In the genomic region with DNA sequence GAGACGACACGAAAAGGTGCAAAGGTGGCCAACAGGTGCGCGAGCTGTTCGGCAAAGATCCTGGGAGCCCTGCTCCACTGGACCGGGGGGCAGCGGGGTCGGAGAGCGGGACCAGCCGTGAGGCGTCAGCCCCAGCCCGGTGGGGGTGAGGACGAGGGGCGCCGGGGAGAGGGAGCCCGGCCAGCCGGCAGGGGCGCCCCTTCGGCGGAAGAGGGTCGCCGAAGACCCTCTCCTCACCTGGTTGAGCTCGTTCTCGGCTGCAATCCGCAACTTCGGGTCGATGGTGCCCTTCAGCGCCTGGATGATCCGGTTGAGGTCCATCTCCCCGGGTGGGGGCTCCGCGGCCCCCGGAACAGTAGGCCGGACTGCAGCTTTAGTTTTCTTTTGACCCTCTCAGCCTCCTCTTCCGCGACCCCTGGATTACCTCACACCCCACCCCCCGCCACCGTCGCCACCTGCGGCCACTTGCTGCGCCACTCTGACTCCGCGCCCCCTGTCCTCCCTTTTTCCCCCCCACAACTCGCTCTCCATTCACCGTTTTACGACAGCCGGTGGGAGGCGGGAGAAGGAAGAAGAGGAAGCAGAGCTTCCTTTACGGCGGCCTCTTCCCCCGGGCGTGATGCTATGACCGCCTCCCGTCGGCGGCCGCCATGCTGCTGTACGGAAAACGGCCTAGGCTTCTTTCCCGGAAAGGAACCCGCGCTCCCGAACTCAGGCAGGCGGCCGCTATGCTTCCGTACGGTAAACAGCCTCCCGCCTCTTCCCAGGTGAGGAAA, we compare ENCODE assay signal across 8 cellular contexts. TPM values are rescaled to one million over a fixed set of nuclear protein-coding genes. Genes with fewer than 3 reads are reported as not detected.
DNase-seq lines count a peak whose midpoint lies in the region; ATAC-seq and TF ChIP-seq lines count a peak whose summit lies in the region.

A gene (minus strand): TSS at position 543 of the 776 bp plus-strand sequence. CDS start 222 bp downstream, at position 321.

- H3K4me1 ChIP-seq in CD4-positive, alpha-beta memory T cell (ENCODE audit: insufficient read depth, low read length): peaks cover 35% of the 10 kb centered on the region
- H3K4me1 ChIP-seq in right lobe of liver: peaks cover 0 to 12% (median 2%) of the 10 kb centered on the region in 4 donors

- peaks cover 4 to 17% of the 10 kb centered on the region in 2 donors for H3K36me3 Mint-ChIP-seq in CD4-positive, alpha-beta memory T cell
- peaks cover 1% of the 10 kb centered on the region for H3K36me3 Mint-ChIP-seq in activated CD4-positive, alpha-beta memory T cell treated with anti-CD3 and anti-CD28 coated beads for 36 hours

- no peaks in the 10 kb centered on the region for H3K9me3 Mint-ChIP-seq in CD4-positive, alpha-beta memory T cell
- H3K9me3 Mint-ChIP-seq in activated CD4-positive, alpha-beta memory T cell treated with anti-CD3 and anti-CD28 coated beads for 36 hours: no peaks in the 10 kb centered on the region

- peak; percentile 7 for TF ChIP-seq POLR2A in right lobe of liver (IDR thresholded peaks at IDR 0.05)

- peak within 1 kb of the TSS; percentile 88 to 97 (median 95) for H3K27ac Mint-ChIP-seq in CD4-positive, alpha-beta memory T cell
- H3K27ac Mint-ChIP-seq in activated CD4-positive, alpha-beta memory T cell treated with anti-CD3 and anti-CD28 coated beads for 36 hours: peak within 1 kb of the TSS; percentile 84

- H3K27me3 ChIP-seq in CD4-positive, alpha-beta memory T cell (ENCODE audit: insufficient read depth, low read length): no peaks in the 10 kb centered on the region
- no peaks in the 10 kb centered on the region for H3K27me3 ChIP-seq in dorsolateral prefrontal cortex
- H3K27me3 ChIP-seq in right lobe of liver: no peaks in the 10 kb centered on the region

- WGBS in right lobe of liver (ENCODE audit: insufficient coverage, low coverage, low lambda C conversion rate, missing lambda C conversion rate): 0% methylated on average over 27 of the region's 68 CpGs

- intact Hi-C loops in CD4-positive, alpha-beta memory T cell (cut with micrococcal nuclease): loop anchor here (1.0 to 10.0 kb wide), 5 partner anchors 59 to 1979 kb away; a partner anchor contains a TSS
- intact Hi-C loops in activated CD4-positive, alpha-beta memory T cell treated with anti-CD3 and anti-CD28 coated beads for 36 hours (cut with micrococcal nuclease): loop anchor here (1.0 to 10.0 kb wide), 4 partner anchors 59 to 1313 kb away; a partner anchor contains a TSS
- intact Hi-C loops in dorsolateral prefrontal cortex (cut with DNase I) (loop anchor here (1.0 kb wide), 2 partner anchors 59 to 60 kb away; a partner anchor contains a TSS), right lobe of liver (cut with DNase I) (no loop called here)

- no peaks in the 10 kb centered on the region for H3K36me3 ChIP-seq in CD4-positive, alpha-beta memory T cell (ENCODE audit: insufficient read depth, low read length)
- H3K36me3 ChIP-seq in right lobe of liver: no peaks in the 10 kb centered on the region

- CTCF ChIA-PET in CD4-positive, alpha-beta memory T cell (lab: Charles Lee; ENCODE audit: partially characterized antibody): interaction anchor here (0.7 to 2.4 kb wide), 11 partner anchors 11 to 1985 kb away, joined by 3 to 12 read pairs (median 4); a partner anchor contains a TSS
- CTCF ChIA-PET in activated CD4-positive, alpha-beta memory T cell treated with anti-CD3 and anti-CD28 coated beads for 36 hours (lab: Charles Lee): interaction anchor here (0.7 to 2.5 kb wide), 13 partner anchors 10 to 336 kb away, joined by 3 to 11 read pairs (median 4); a partner anchor contains a TSS

- peak; percentile 79 to 87 (median 81) for DNase-seq in CD4-positive, alpha-beta memory T cell
- DNase-seq in NCI-H82 (lab: John Stamatoyannopoulos, UW) (peak; percentile 97), dorsolateral prefrontal cortex (peak; percentile 82 to 94 (median 92)), right lobe of liver (peak; percentile 93 to 96 (median 96))
- peak; percentile 90 for DNase-seq in activated CD4-positive, alpha-beta memory T cell treated with anti-CD3 and anti-CD28 coated beads for 36 hours
- DNase-seq in stimulated activated CD4-positive, alpha-beta T cell treated with anti-CD3 and anti-CD28 coated beads, Interleukin-4, amount 100 ng/mL, for 48 hours (ENCODE audit: low read depth in 2 of 2): peak; percentile 73 to 85

- H3K4me3 ChIP-seq in CD4-positive, alpha-beta memory T cell (ENCODE audit: low read length in 2 of 2): peak within 1 kb of the TSS; percentile 86 to 99
- H3K4me3 ChIP-seq in dorsolateral prefrontal cortex (peak within 1 kb of the TSS; percentile 37 to 100 (median 95)), right lobe of liver (peak within 1 kb of the TSS; percentile 89 to 98 (median 94))

- ATAC-seq in GM19438 (IDR thresholded peaks at IDR 0.05; ENCODE audit: low read depth, unreplicated experiment): peak; percentile 70
- peak; percentile 52 for ATAC-seq in HG03575 (IDR thresholded peaks at IDR 0.05; ENCODE audit: extremely low read depth, insufficient number of reproducible peaks, low FRiP score, unreplicated experiment)
- ATAC-seq in right lobe of liver: peak; percentile 97 to 99 (median 98)

- POLR2A ChIA-PET in CD4-positive, alpha-beta memory T cell (lab: Charles Lee; ENCODE audit: partially characterized antibody): interaction anchor here (0.8 to 5.0 kb wide), 5 partner anchors 12 to 1314 kb away, joined by 3 to 43 read pairs (median 3); a partner anchor contains a TSS
- POLR2A ChIA-PET in activated CD4-positive, alpha-beta memory T cell treated with anti-CD3 and anti-CD28 coated beads for 36 hours (lab: Charles Lee): interaction anchor here (0.7 to 1.2 kb wide), 4 partner anchors 10 to 71 kb away, joined by 3 to 6 read pairs (median 4); a partner anchor contains a TSS

- no peaks in the 10 kb centered on the region for H3K9me3 ChIP-seq in CD4-positive, alpha-beta memory T cell (ENCODE audit: control insufficient read depth in 1 of 2, low read length in 2 of 2)
- no peaks in the 10 kb centered on the region for H3K9me3 ChIP-seq in right lobe of liver

- peaks cover 29 to 49% (median 39%) of the 10 kb centered on the region in 4 donors for H3K4me1 Mint-ChIP-seq in CD4-positive, alpha-beta memory T cell
- H3K4me1 Mint-ChIP-seq in activated CD4-positive, alpha-beta memory T cell treated with anti-CD3 and anti-CD28 coated beads for 36 hours (ENCODE audit: low read depth): peaks cover 32% of the 10 kb centered on the region

- TF ChIP-seq CTCF in dorsolateral prefrontal cortex (IDR thresholded peaks at IDR 0.05 in 54 of 56, conservative IDR thresholded peaks at IDR 0.05 in 2 of 56; ENCODE audit: low read depth in 1 of 56, partially characterized antibody in 56 of 56) (peak in 28 of 56 donors; percentile 4 to 54 (median 24)), right lobe of liver (IDR thresholded peaks at IDR 0.05) (peak in 1 of 4 donors; percentile 4)

- H3K27ac ChIP-seq in CD4-positive, alpha-beta memory T cell (ENCODE audit: low read depth, low read length): peak within 1 kb of the TSS; percentile 63
- H3K27ac ChIP-seq in dorsolateral prefrontal cortex: peak within 1 kb of the TSS in 56 of 59 donors; percentile 19 to 92 (median 74)
- peak within 1 kb of the TSS; percentile 66 to 78 (median 71) for H3K27ac ChIP-seq in right lobe of liver

- H3K4me3 Mint-ChIP-seq in CD4-positive, alpha-beta memory T cell: peak within 1 kb of the TSS; percentile 96 to 98 (median 98)
- peak within 1 kb of the TSS; percentile 88 for H3K4me3 Mint-ChIP-seq in activated CD4-positive, alpha-beta memory T cell treated with anti-CD3 and anti-CD28 coated beads for 36 hours

- H3K27me3 Mint-ChIP-seq in CD4-positive, alpha-beta memory T cell: no peaks in the 10 kb centered on the region
- H3K27me3 Mint-ChIP-seq in activated CD4-positive, alpha-beta memory T cell treated with anti-CD3 and anti-CD28 coated beads for 36 hours: no peaks in the 10 kb centered on the region

RNA-seq across cellular contexts. Expression of the gene that starts here (rescaled TPM):
- total RNA-seq in CD4-positive, alpha-beta memory T cell: 10 to 100 TPM; 50.2 to 60.5 TPM
- 10 to 100 TPM in 1 of 2 donors, 1 to 10 TPM in 1; 7.9 to 14.5 TPM for polyA plus RNA-seq in CD4-positive, alpha-beta memory T cell
- total RNA-seq in activated CD4-positive, alpha-beta memory T cell treated with anti-CD3 and anti-CD28 coated beads for 36 hours: 10 to 100 TPM; 39.2 to 41.3 TPM
- total RNA-seq in dorsolateral prefrontal cortex: 10 to 100 TPM; 32.8 to 62.2 (median 44.7) TPM
- 10 to 100 TPM; 19.6 to 34.7 (median 25.5) TPM for total RNA-seq in right lobe of liver

Comparison
In these comparisons a context has a peak if more than half of its experiments do, and no peak if none do; other contexts are left out.
1. Peak in every context shown above with its lines: DNase-seq, ATAC-seq, H3K4me3 ChIP-seq and H3K27ac ChIP-seq.
2. intact Hi-C loops: an anchor here in CD4-positive, alpha-beta memory T cell (1.0 to 10.0 kb wide), activated CD4-positive, alpha-beta memory T cell treated with anti-CD3 and anti-CD28 coated beads for 36 hours (1.0 to 10.0 kb wide) and dorsolateral prefrontal cortex (1.0 kb wide); none called in right lobe of liver.